9 cellular contexts compared by ENCODE assay signal in genomic region chr2:215831296-215831913, GRCh38.
A peak's percentile ranks its signal among the peaks of the same experiment; 100 is the strongest.
DNase-seq lines count a peak whose midpoint lies in the region; ATAC-seq, FAIRE-seq and TF ChIP-seq lines count a peak whose summit lies in the region.
"Had no signal": no experiment of that assay in that cellular context is flagged by ENCODE, and none has a peak within 500 bp of the region (broad histone marks: within the 10 kb centered on the region; RNA-seq: fewer than 3 reads in every experiment).

No MANE protein-coding gene starts in this region.

- DNase-seq in GM19239 (ENCODE audit: insufficient read length, low spot score) (no peak), erythroblast (lab: John Stamatoyannopoulos, UW) (peak; percentile 67 to 73), posterior vena cava (ENCODE audit: low spot score) (peak; percentile 79), caudate nucleus (lab: John Stamatoyannopoulos, UW) (no peak)
- DNase-seq in Jurkat, Clone E6-1 (ENCODE audit: low read depth, low spot score), result peak; percentile 10
- DNase-seq: NCI-H1417 had no signal

- no peak for TF ChIP-seq POLR2A in erythroblast (IDR thresholded peaks at IDR 0.05; ENCODE audit: low read length)

- FAIRE-seq in GM19239 (lab: Jason Lieb, UNC), result peak; percentile 61

- no peak overlapping the region for H3K27ac ChIP-seq in caudate nucleus (ENCODE audit: low read depth, low read length)

- H3K4me3 ChIP-seq in Jurkat, Clone E6-1 (ENCODE audit: low read length), result no peak overlapping the region

- ATAC-seq in GM21390 (IDR thresholded peaks at IDR 0.05; ENCODE audit: unreplicated experiment) (no peak), HG03159 (IDR thresholded peaks at IDR 0.05; ENCODE audit: unreplicated experiment) (no peak), GM19467 (IDR thresholded peaks at IDR 0.05; ENCODE audit: unreplicated experiment) (no peak)

- intact Hi-C loops in posterior vena cava (cut with DNase I), result loop anchor here in 1 of 2 donors (10.0 kb wide), 1 partner anchor 73 kb away; no protein-coding TSS in a partner anchor

Comparison
In these comparisons a context has a peak if more than half of its experiments do, and no peak if none do; other contexts are left out.
1. DNase-seq: peak in Jurkat, Clone E6-1 (single experiment), erythroblast (2 of 2) and posterior vena cava (single experiment); none in GM19239 (single experiment) and caudate nucleus (0 of 61).